Comparison of ENCODE assay signal across 8 cellular contexts in the genomic region with DNA sequence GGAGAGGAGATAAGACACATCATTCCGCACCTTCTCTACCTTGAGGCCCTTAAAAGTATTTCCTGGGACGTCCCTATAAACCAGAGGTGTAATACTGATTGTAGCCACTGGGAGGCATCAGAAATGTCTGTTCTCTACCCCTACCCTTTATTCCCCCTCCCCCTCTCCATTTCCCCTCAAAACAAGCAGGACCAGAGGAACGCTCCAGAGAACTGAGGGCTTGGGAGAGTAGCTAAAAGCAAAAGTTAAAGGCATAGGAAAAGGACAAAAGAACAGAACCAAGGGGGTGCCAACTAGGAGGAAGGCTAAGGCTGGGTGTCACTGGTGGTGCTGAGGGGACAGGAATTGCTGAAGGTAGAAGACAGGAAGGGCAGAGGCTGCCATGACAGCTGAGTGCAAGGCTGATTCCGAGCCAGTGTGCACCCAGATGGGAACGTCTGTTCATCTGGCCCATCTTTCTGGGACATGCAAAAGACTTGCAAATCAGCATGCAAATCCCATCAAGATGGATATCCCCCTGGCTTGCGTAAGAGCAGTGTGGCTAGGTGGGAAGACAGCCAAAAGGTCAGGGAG. TPM values are rescaled to one million over a fixed set of nuclear protein-coding genes. Genes with fewer than 3 reads are reported as not detected.
A peak's percentile ranks its signal among the peaks of the same experiment; 100 is the strongest.
DNase-seq lines count a peak whose midpoint lies in the region; ATAC-seq and TF ChIP-seq lines count a peak whose summit lies in the region.

No MANE protein-coding gene starts in this region.

- H3K36me3 ChIP-seq in neuronal stem cell (replicated peaks in 1 of 2; ENCODE audit: control insufficient read depth in 2 of 2, insufficient read depth in 2 of 2, low read length in 2 of 2) = peaks cover 0 to 2% of the 10 kb centered on the region in 2 donors

- no peak overlapping the region for H3K27ac ChIP-seq in neuronal stem cell (replicated peaks; ENCODE audit: low read length)

- H3K4ac ChIP-seq in neuronal stem cell (ENCODE audit: low read length) = no peak overlapping the region

- H2BK15ac ChIP-seq in neuronal stem cell (ENCODE audit: low read length) = no peak overlapping the region

- H2AFZ ChIP-seq in neuronal stem cell (ENCODE audit: low read length) = peak overlapping the region; percentile 83

- no peak overlapping the region for H4K8ac ChIP-seq in neuronal stem cell (ENCODE audit: low read depth, low read length)

- peak; percentile 70 for TF ChIP-seq CTCF in WI38 (IDR thresholded peaks at IDR 0.05; ENCODE audit: low read depth, low read length)

- WGBS in neuronal stem cell (ENCODE audit: extremely low coverage in 2 of 2, insufficient read length in 2 of 2, insufficient replicate concordance in 1 of 2), 2 donors = no CpG with 5 or more reads among the region's 6 CpGs

- no peak overlapping the region for H3K4me3 ChIP-seq in WI38 (ENCODE audit: low read depth, low read length)
- H3K4me3 ChIP-seq in neuronal stem cell (ENCODE audit: low read length in 2 of 2) = no peak overlapping the region

- TF ChIP-seq POLR2A in erythroblast (IDR thresholded peaks at IDR 0.05; ENCODE audit: low read length) = no peak

- H2AK5ac ChIP-seq in neuronal stem cell (ENCODE audit: low read depth, low read length) = no peak overlapping the region

- no peak overlapping the region for H3K23ac ChIP-seq in neuronal stem cell (ENCODE audit: low read depth, low read length, poor library complexity)

- H3K18ac ChIP-seq in neuronal stem cell (ENCODE audit: low read length) = peak overlapping the region; percentile 22

- H3K4me1 ChIP-seq in neuronal stem cell (ENCODE audit: control insufficient read depth in 2 of 2, insufficient read depth in 1 of 2, low read depth in 1 of 2, low read length in 2 of 2) = peaks cover 3% of the 10 kb centered on the region in 2 donors

- H3K79me1 ChIP-seq in neuronal stem cell (ENCODE audit: low read depth, low read length) = no peaks in the 10 kb centered on the region

- no peak for DNase-seq in activated CD4-positive, CD25-positive, alpha-beta regulatory T cell (lab: John Stamatoyannopoulos, UW)
- DNase-seq in LoVo (ENCODE audit: low spot score) (peak; percentile 37), erythroblast (lab: John Stamatoyannopoulos, UW) (peak; percentile 45 to 68), neuronal stem cell (ENCODE audit: low spot score) (peak; percentile 72)

- no peak overlapping the region for H2BK5ac ChIP-seq in neuronal stem cell (ENCODE audit: low read length)

- H2BK12ac ChIP-seq in neuronal stem cell (ENCODE audit: low read length) = peak overlapping the region; percentile 24

- ATAC-seq in activated CD4-positive, CD25-positive, alpha-beta regulatory T cell treated with anti-CD3 and anti-CD28 coated beads, Interleukin-2, amount 50 U/mL, for 24 hours = peak; percentile 72 to 74
- ATAC-seq in HG03565 (IDR thresholded peaks at IDR 0.05; ENCODE audit: unreplicated experiment) = no peak
- no peak for ATAC-seq in GM18502 (IDR thresholded peaks at IDR 0.05; ENCODE audit: poor library complexity, unreplicated experiment)

- H3K9me3 ChIP-seq in neuronal stem cell (replicated peaks in 1 of 2; ENCODE audit: control insufficient read depth in 2 of 2, insufficient read depth in 1 of 2, low read depth in 1 of 2, low read length in 2 of 2) = no peaks in the 10 kb centered on the region

- H2BK120ac ChIP-seq in neuronal stem cell (ENCODE audit: low read depth, low read length) = no peak overlapping the region

- peaks cover 0 to 3% (median 0%) of the 10 kb centered on the region in 3 experiments for H3K27me3 ChIP-seq in neuronal stem cell (ENCODE audit: control insufficient read depth in 3 of 3, insufficient read depth in 3 of 3, low read depth in 1 of 3, low read length in 3 of 3)

- H3K9ac ChIP-seq in neuronal stem cell (ENCODE audit: low read depth, low read length, poor library complexity) = peak overlapping the region; percentile 14

- H4K91ac ChIP-seq in neuronal stem cell (ENCODE audit: low read depth, low read length, poor library complexity) = no peak overlapping the region

- H3K14ac ChIP-seq in neuronal stem cell (ENCODE audit: low read length) = no peak overlapping the region

- no peak overlapping the region for H3K4me2 ChIP-seq in neuronal stem cell (ENCODE audit: insufficient read depth, low read length, poor library complexity, severe bottlenecking)

RNA-seq across cellular contexts. Expression of gene CAMTA2, which starts 6.7 kb away (rescaled TPM):
- 10.8 TPM for polyA plus RNA-seq in neuronal stem cell (2013, experiment 1 of 2)
- 9.7 TPM for polyA plus RNA-seq in neuronal stem cell (2013, experiment 2 of 2)

RNA-seq across cellular contexts. Expression of gene SPAG7, which starts 13.1 kb away (rescaled TPM):
- 101 TPM for polyA plus RNA-seq in neuronal stem cell (2013, experiment 1 of 2)
- polyA plus RNA-seq in neuronal stem cell (2013, experiment 2 of 2) = 98.2 TPM

RNA-seq across cellular contexts. Expression of gene INCA1, which starts 16.6 kb away (rescaled TPM):
- polyA plus RNA-seq in neuronal stem cell (2013, experiment 1 of 2) = 0.68 TPM
- polyA plus RNA-seq in neuronal stem cell (2013, experiment 2 of 2) = 0.64 TPM

RNA-seq across cellular contexts. Expression of gene KIF1C, which starts 17.0 kb away (rescaled TPM):
- 16.5 TPM for polyA plus RNA-seq in neuronal stem cell (2013, experiment 1 of 2)
- polyA plus RNA-seq in neuronal stem cell (2013, experiment 2 of 2) = 16.8 TPM

RNA-seq across cellular contexts. Expression of gene ENO3, which starts 29.8 kb away (rescaled TPM):
- polyA plus RNA-seq in neuronal stem cell (2013, experiment 1 of 2) = 51.7 TPM
- 48.7 TPM for polyA plus RNA-seq in neuronal stem cell (2013, experiment 2 of 2)

Comparison
In these comparisons a context has a peak if more than half of its experiments do, and no peak if none do; other contexts are left out.
1. ATAC-seq: peak in activated CD4-positive, CD25-positive, alpha-beta regulatory T cell treated with anti-CD3 and anti-CD28 coated beads, Interleukin-2, amount 50 U/mL, for 24 hours (2 of 2); none in HG03565 (single experiment) and GM18502 (single experiment).
2. DNase-seq: peak in LoVo (single experiment), erythroblast (2 of 2) and neuronal stem cell (single experiment); none in activated CD4-positive, CD25-positive, alpha-beta regulatory T cell (0 of 4).